In the genomic region with DNA sequence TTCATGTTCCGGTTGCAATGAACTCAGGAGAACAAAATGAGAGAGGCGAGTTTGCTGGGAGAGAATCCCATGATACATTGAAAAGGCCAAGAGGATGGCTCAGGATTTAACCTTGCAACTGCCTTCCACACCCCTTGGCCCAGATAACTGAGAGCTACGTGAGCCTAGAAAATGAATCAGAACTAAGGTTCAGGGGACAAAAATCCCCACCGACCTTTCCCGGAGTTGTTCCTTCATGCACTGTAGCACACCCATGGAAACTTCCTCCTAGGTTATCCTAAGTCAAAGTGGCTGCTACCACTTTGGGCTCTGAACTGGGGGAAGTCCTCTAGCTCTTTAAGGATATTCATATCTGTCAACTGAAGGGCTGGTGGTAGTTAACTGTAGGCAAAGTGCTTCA, we compare ENCODE assay signal across 15 cellular contexts.
"Had no signal": no experiment of that assay in that cellular context is flagged by ENCODE, and none has a peak within 500 bp of the region (broad histone marks: within the 10 kb centered on the region; RNA-seq: fewer than 3 reads in every experiment).

No MANE protein-coding gene starts in this region.

- H3K4me3 ChIP-seq: spleen had no signal

- H3K9me3 Mint-ChIP-seq: activated CD8-positive, alpha-beta T cell treated with anti-CD3 and anti-CD28 coated beads for 36 hours; activated naive CD8-positive, alpha-beta T cell treated with anti-CD3 and anti-CD28 coated beads for 36 hours; activated T-cell treated with anti-CD3 and anti-CD28 coated beads, Interleukin-2, amount 50 U/mL, for 72 hours; memory B cell had no signal

- H3K9me3 ChIP-seq: spleen had no signal

- ATAC-seq: activated CD8-positive, alpha-beta T cell treated with anti-CD3 and anti-CD28 coated beads for 36 hours; activated T-cell treated with anti-CD3 and anti-CD28 coated beads, Interleukin-2, amount 50 U/mL, for 72 hours; left colon; right cardiac atrium had no signal

- DNase-seq: activated CD8-positive, alpha-beta memory T cell treated with anti-CD3 and anti-CD28 coated beads, Interleukin-2, amount 50 U/mL, for 4 hours; activated CD8-positive, alpha-beta T cell treated with anti-CD3 and anti-CD28 coated beads for 36 hours; activated gamma-delta T cell treated with Interleukin-2 at 50 U/mL for 16 hours; activated naive CD8-positive, alpha-beta T cell treated with anti-CD3 and anti-CD28 coated beads for 36 hours; activated T-cell treated with anti-CD3 and anti-CD28 coated beads, Interleukin-2, amount 50 U/mL, for 72 hours; aorta; left colon; right cardiac atrium; spleen; stimulated activated CD4-positive, alpha-beta T cell treated with anti-CD3 and anti-CD28 coated beads, Interleukin-1b, Interleukin-23, amount 100 ng/mL, for 48 hours; stimulated activated naive CD4-positive, alpha-beta T cell; T1000; trophoblast cell had no signal

- H3K4me1 Mint-ChIP-seq: activated naive CD8-positive, alpha-beta T cell treated with anti-CD3 and anti-CD28 coated beads for 36 hours; memory B cell had no signal

- H3K36me3 Mint-ChIP-seq: activated naive CD8-positive, alpha-beta T cell treated with anti-CD3 and anti-CD28 coated beads for 36 hours had no signal

- H3K27ac ChIP-seq: spleen, VCaP had no signal

- H3K27me3 Mint-ChIP-seq: activated CD8-positive, alpha-beta T cell treated with anti-CD3 and anti-CD28 coated beads for 36 hours; activated naive CD8-positive, alpha-beta T cell treated with anti-CD3 and anti-CD28 coated beads for 36 hours; memory B cell had no signal

- H3K27ac Mint-ChIP-seq: activated CD8-positive, alpha-beta T cell treated with anti-CD3 and anti-CD28 coated beads for 36 hours; activated naive CD8-positive, alpha-beta T cell treated with anti-CD3 and anti-CD28 coated beads for 36 hours; activated T-cell treated with anti-CD3 and anti-CD28 coated beads, Interleukin-2, amount 50 U/mL, for 72 hours; memory B cell had no signal

- H3K36me3 ChIP-seq: spleen had no signal

- H3K4me3 Mint-ChIP-seq: activated CD8-positive, alpha-beta T cell treated with anti-CD3 and anti-CD28 coated beads for 36 hours; activated naive CD8-positive, alpha-beta T cell treated with anti-CD3 and anti-CD28 coated beads for 36 hours; activated T-cell treated with anti-CD3 and anti-CD28 coated beads, Interleukin-2, amount 50 U/mL, for 72 hours; memory B cell had no signal

- H3K27me3 ChIP-seq: spleen had no signal
